ENCODE assay signal across 8 cellular contexts in genomic region chr2:27753744-27754588, GRCh38. TPM values are rescaled to one million over a fixed set of nuclear protein-coding genes. Genes with fewer than 3 reads are reported as not detected.
DNase-seq lines count a peak whose midpoint lies in the region; ATAC-seq and TF ChIP-seq lines count a peak whose summit lies in the region.

No MANE protein-coding gene starts in this region.

- in situ Hi-C loops in KBM-7 (cut with MboI; ENCODE audit: low pct_unique_long_range_greater_than_20kb, low sequenced_read_pairs): no loop called here

- H3K9me3 ChIP-seq in RWPE2 (ENCODE audit: severe bottlenecking): no peaks in the 10 kb centered on the region

- peak overlapping the region; percentile 85 for H3K4me3 Mint-ChIP-seq in progenitor cell of endocrine pancreas (ENCODE audit: low read depth)

- DNase-seq in DMS153 treated with DMSO at 0.1 percent for 48 hours (lab: John Stamatoyannopoulos, UW; ENCODE audit: unreplicated experiment) (peak; percentile 38), KBM-7 (peak; percentile 81), RWPE2 (ENCODE audit: low spot score) (peak; percentile 69), glomerular endothelial cell (ENCODE audit: extremely low read depth, low read depth, low spot score) (peak; percentile 52), progenitor cell of endocrine pancreas (ENCODE audit: low spot score, unreplicated experiment) (peak; percentile 62), globus pallidus (ENCODE audit: low spot score) (no peak), DMS79 treated with DMSO at 0.1 percent for 48 hours (lab: John Stamatoyannopoulos, UW) (no peak)
- peak; percentile 60 for DNase-seq in activated T-helper 9 cell treated with anti-CD3 and anti-CD28 coated beads, Interleukin-2, amount 50 U/mL, for 16 hours (ENCODE audit: low read depth)

- peaks cover 29% of the 10 kb centered on the region for H3K4me1 Mint-ChIP-seq in progenitor cell of endocrine pancreas (ENCODE audit: low read depth)

- no peak overlapping the region for H3K4me3 ChIP-seq in RWPE2 (ENCODE audit: severe bottlenecking)

- no peaks in the 10 kb centered on the region for H3K27me3 ChIP-seq in RWPE2 (ENCODE audit: insufficient read depth, poor library complexity, severe bottlenecking)

- peak overlapping the region; percentile 23 for H3K27ac ChIP-seq in RWPE2 (ENCODE audit: poor library complexity, severe bottlenecking)

- peaks cover 4% of the 10 kb centered on the region for H3K9me3 Mint-ChIP-seq in progenitor cell of endocrine pancreas (ENCODE audit: low read depth)

- H3K36me3 ChIP-seq in RWPE2 (ENCODE audit: low read depth): no peaks in the 10 kb centered on the region

- ATAC-seq in RWPE2 (ENCODE audit: low read depth): peak; percentile 81

- H3K27me3 Mint-ChIP-seq in progenitor cell of endocrine pancreas: no peaks in the 10 kb centered on the region

- TF ChIP-seq CTCF in RWPE2 (IDR thresholded peaks at IDR 0.05; ENCODE audit: poor library complexity, severe bottlenecking) (peak; percentile 80), progenitor cell of endocrine pancreas (IDR thresholded peaks at IDR 0.05; ENCODE audit: unreplicated experiment) (peak; percentile 82)

- peak overlapping the region; percentile 100 for H3K27ac Mint-ChIP-seq in progenitor cell of endocrine pancreas

- peaks cover 7% of the 10 kb centered on the region for H3K36me3 Mint-ChIP-seq in progenitor cell of endocrine pancreas (ENCODE audit: insufficient read depth)

- H3K4me1 ChIP-seq in RWPE2 (ENCODE audit: insufficient read depth, poor library complexity, severe bottlenecking): peaks cover 8% of the 10 kb centered on the region

RNA-seq across cellular contexts. Expression of gene MRPL33, which starts 17.6 kb away (rescaled TPM):
- total RNA-seq in glomerular endothelial cell (140 and 142 TPM in 2 replicates), progenitor cell of endocrine pancreas (59.7 and 63.3 TPM in 2 replicates)

Comparison
In these comparisons a context has a peak if more than half of its experiments do, and no peak if none do; other contexts are left out.
1. DNase-seq: peak in DMS153 treated with DMSO at 0.1 percent for 48 hours (single experiment), KBM-7 (single experiment), RWPE2 (single experiment), activated T-helper 9 cell treated with anti-CD3 and anti-CD28 coated beads, Interleukin-2, amount 50 U/mL, for 16 hours (single experiment), glomerular endothelial cell (single experiment) and progenitor cell of endocrine pancreas (single experiment); none in globus pallidus (single experiment) and DMS79 treated with DMSO at 0.1 percent for 48 hours (single experiment).